ENCODE assay signal across 11 cellular contexts in the genomic region with DNA sequence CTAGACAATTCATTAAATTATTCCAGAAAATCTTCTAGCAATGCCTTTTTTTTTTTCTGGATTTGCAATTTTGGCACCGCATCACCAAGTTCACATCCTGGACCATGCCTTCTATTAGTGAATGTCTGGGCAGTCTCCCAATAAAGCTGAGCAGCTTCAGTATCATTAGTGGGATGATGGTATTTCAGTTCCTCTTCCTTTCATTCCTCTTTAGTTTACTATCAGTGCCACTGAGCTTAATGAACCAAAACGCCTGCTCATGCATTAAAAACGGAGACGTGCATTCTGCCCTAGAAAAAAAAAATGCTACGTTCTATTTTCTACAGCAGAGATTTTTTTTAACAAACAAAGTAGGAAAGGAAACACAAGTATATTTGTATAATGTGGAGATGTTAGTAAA.
DNase-seq lines count a peak whose midpoint lies in the region; ATAC-seq and TF ChIP-seq lines count a peak whose summit lies in the region.
"Had no signal": no experiment of that assay in that cellular context is flagged by ENCODE, and none has a peak within 500 bp of the region (broad histone marks: within the 10 kb centered on the region; RNA-seq: fewer than 3 reads in every experiment).

No MANE protein-coding gene starts in this region.

- no peaks in the 10 kb centered on the region for H3K9me3 Mint-ChIP-seq in progenitor cell of endocrine pancreas (ENCODE audit: low read depth)
- H3K9me3 Mint-ChIP-seq: CD4-positive, alpha-beta T cell had no signal

- H3K27me3 Mint-ChIP-seq in progenitor cell of endocrine pancreas, result no peaks in the 10 kb centered on the region
- H3K27me3 Mint-ChIP-seq: CD4-positive, alpha-beta T cell had no signal

- H3K9me1 ChIP-seq in IMR-90 (ENCODE audit: insufficient read depth, low read length), result no peaks in the 10 kb centered on the region

- no peak for TF ChIP-seq POLR2A in IMR-90 (IDR thresholded peaks at IDR 0.05; ENCODE audit: low read depth, low read length)

- no peak overlapping the region for H3K18ac ChIP-seq in IMR-90 (ENCODE audit: low read depth, low read length)

- no peak overlapping the region for H2AFZ ChIP-seq in IMR-90 (replicated peaks; ENCODE audit: low read length, poor library complexity)
- no peak overlapping the region for H2AFZ ChIP-seq in fibroblast of lung (ENCODE audit: low read length)

- no peak overlapping the region for H2BK20ac ChIP-seq in IMR-90 (ENCODE audit: low read depth, low read length)

- H3K4me2 ChIP-seq in IMR-90 (ENCODE audit: low read depth, low read length) (no peak overlapping the region), fibroblast of lung (ENCODE audit: extremely low read depth, insufficient read depth, low read length) (no peak overlapping the region)

- no peak overlapping the region for H2BK15ac ChIP-seq in IMR-90 (ENCODE audit: low read depth, low read length)

- CTCF ChIA-PET in IMR-90 (lab: Yijun Ruan, JAX), result interaction anchor here (1.8 kb wide), 1 partner anchor 12 kb away, joined by 5 read pairs; no protein-coding TSS in a partner anchor

- no peak overlapping the region for H3K23ac ChIP-seq in IMR-90 (ENCODE audit: low read depth, low read length)

- no peak overlapping the region for H4K91ac ChIP-seq in IMR-90 (ENCODE audit: insufficient read depth, low read depth, low read length)

- TF ChIP-seq CTCF in IMR-90 (conservative IDR thresholded peaks at IDR 0.05; ENCODE audit: low read depth, low read length), result no peak
- TF ChIP-seq CTCF in fibroblast of lung (conservative IDR thresholded peaks at IDR 0.05 in 1 of 2, IDR thresholded peaks at IDR 0.05 in 1 of 2; ENCODE audit: low read depth in 1 of 2, low read length in 2 of 2), result no peak
- no peak for TF ChIP-seq CTCF in progenitor cell of endocrine pancreas (IDR thresholded peaks at IDR 0.05; ENCODE audit: unreplicated experiment)

- H3K27ac ChIP-seq in IMR-90 (ENCODE audit: insufficient read depth, low read length) (no peak overlapping the region), fibroblast of lung (ENCODE audit: insufficient read depth, low read length) (no peak overlapping the region)
- H3K27ac ChIP-seq: ascending aorta, thoracic aorta had no signal

- dilution Hi-C loops in IMR-90 (cut with HindIII; ENCODE audit: low sequenced_read_pairs, unreplicated experiment), result no loop called here

- no peak overlapping the region for H3K4me3 Mint-ChIP-seq in progenitor cell of endocrine pancreas (ENCODE audit: low read depth)
- H3K4me3 Mint-ChIP-seq: CD4-positive, alpha-beta T cell had no signal

- no peak for TF ChIP-seq RAD21 in IMR-90 (IDR thresholded peaks at IDR 0.05; ENCODE audit: low read length)

- ATAC-seq in GM21367 (IDR thresholded peaks at IDR 0.05; ENCODE audit: unreplicated experiment), result peak; percentile 66
- ATAC-seq in IMR-90 (ENCODE audit: low read depth), result no peak

- in situ Hi-C loops in IMR-90 (cut with MboI; ENCODE audit: low sequenced_read_pairs), result no loop called here

- peak; percentile 77 for DNase-seq in Ammon's horn (ENCODE audit: low spot score)
- DNase-seq in IMR-90, result peak; percentile 57
- DNase-seq in fibroblast of lung (ENCODE audit: low read depth in 2 of 2), result peak; percentile 59 to 83
- DNase-seq in SIG-M5 (lab: John Stamatoyannopoulos, UW), result no peak
- DNase-seq in amniotic stem cell (lab: John Stamatoyannopoulos, UW), result no peak
- no peak for DNase-seq in progenitor cell of endocrine pancreas (ENCODE audit: low spot score, unreplicated experiment)
- no peak for DNase-seq in NCI-H82 treated with DMSO at 0.1 percent for 48 hours (lab: John Stamatoyannopoulos, UW; ENCODE audit: unreplicated experiment)
- DNase-seq: CD4-positive, alpha-beta T cell had no signal

- H3K56ac ChIP-seq in IMR-90 (ENCODE audit: extremely low read depth, insufficient read depth, low read length), result no peak overlapping the region; the same call in 1 of the 2 replicates

- H2AK9ac ChIP-seq in IMR-90 (replicated peaks; ENCODE audit: low read depth, low read length, poor library complexity), result no peak overlapping the region

- no peak overlapping the region for H2BK120ac ChIP-seq in IMR-90 (ENCODE audit: low read depth, low read length)

- no peaks in the 10 kb centered on the region for H3K36me3 ChIP-seq in IMR-90 (ENCODE audit: control insufficient read depth, insufficient read depth, low read length)
- H3K36me3 ChIP-seq in fibroblast of lung (ENCODE audit: control insufficient read depth, insufficient read depth, low read length), result no peaks in the 10 kb centered on the region
- H3K36me3 ChIP-seq: ascending aorta, thoracic aorta had no signal

- H4K5ac ChIP-seq in IMR-90 (ENCODE audit: low read depth, low read length), result no peak overlapping the region

- H4K20me1 ChIP-seq in IMR-90 (ENCODE audit: insufficient read depth, low read length) (no peaks in the 10 kb centered on the region), fibroblast of lung (ENCODE audit: control insufficient read depth, extremely low read depth, insufficient read depth, low read length) (no peaks in the 10 kb centered on the region)

- POLR2A ChIA-PET in IMR-90 (lab: Charles Lee; ENCODE audit: unreplicated experiment), result no interaction called here

- no peak overlapping the region for H3K4ac ChIP-seq in IMR-90 (ENCODE audit: low read depth, low read length)

- H3K36me3 Mint-ChIP-seq in progenitor cell of endocrine pancreas (ENCODE audit: insufficient read depth), result no peaks in the 10 kb centered on the region

- BruUV-seq in IMR-90 (replicated peaks; lab: Mats Ljungman, UMichigan), result no TSS peak

- intact Hi-C loops in IMR-90 (cut with micrococcal nuclease), result no loop called here

- H3K79me1 ChIP-seq in IMR-90 (ENCODE audit: low read depth in 1 of 2, low read length in 2 of 2), result no peaks in the 10 kb centered on the region

- no peak overlapping the region for H3K14ac ChIP-seq in IMR-90 (replicated peaks; ENCODE audit: low read depth, low read length)

- H3K9ac ChIP-seq in IMR-90 (ENCODE audit: low read depth, low read length) (no peak overlapping the region), fibroblast of lung (ENCODE audit: insufficient read depth, low read length) (no peak overlapping the region)

- H3K27ac Mint-ChIP-seq in progenitor cell of endocrine pancreas, result no peak overlapping the region
- H3K27ac Mint-ChIP-seq: CD4-positive, alpha-beta T cell had no signal

- H3K79me2 ChIP-seq in fibroblast of lung (ENCODE audit: control insufficient read depth, insufficient read depth, low read length), result no peaks in the 10 kb centered on the region

- no CpG with 5 or more reads among the region's 5 CpGs for WGBS in IMR-90 (ENCODE audit: extremely low coverage in 2 of 2, insufficient read length in 1 of 2), 2 experiments

- H3K4me1 Mint-ChIP-seq in progenitor cell of endocrine pancreas (ENCODE audit: low read depth), result no peaks in the 10 kb centered on the region

- H3K4me3 ChIP-seq in IMR-90 (ENCODE audit: insufficient read depth, low read depth, low read length) (no peak overlapping the region), fibroblast of lung (replicated peaks in 1 of 4; ENCODE audit: control extremely low read depth in 1 of 4, insufficient read depth in 1 of 4, low read depth in 3 of 4, low read length in 4 of 4) (no peak overlapping the region)
- H3K4me3 ChIP-seq: ascending aorta, thoracic aorta had no signal

- H4K8ac ChIP-seq in IMR-90 (ENCODE audit: low read depth in 2 of 2, low read length in 2 of 2), result no peak overlapping the region

- H3K27me3 ChIP-seq in IMR-90 (ENCODE audit: control insufficient read depth, insufficient read depth, low read length), result no peaks in the 10 kb centered on the region
- no peaks in the 10 kb centered on the region for H3K27me3 ChIP-seq in fibroblast of lung (ENCODE audit: control insufficient read depth, insufficient read depth, low read length)
- H3K27me3 ChIP-seq: ascending aorta had no signal

- H3K4me1 ChIP-seq in IMR-90 (ENCODE audit: control insufficient read depth, insufficient read depth, low read length) (no peaks in the 10 kb centered on the region; the same call in 1 of the 2 replicates), fibroblast of lung (ENCODE audit: control insufficient read depth, extremely low read depth, insufficient read depth, low read length) (no peaks in the 10 kb centered on the region)
- H3K4me1 ChIP-seq: ascending aorta had no signal

- no peak overlapping the region for H2AK5ac ChIP-seq in IMR-90 (ENCODE audit: low read depth, low read length)

- H3K9me3 ChIP-seq in IMR-90 (ENCODE audit: control insufficient read depth, insufficient read depth, low read length) (no peaks in the 10 kb centered on the region), fibroblast of lung (ENCODE audit: control insufficient read depth, insufficient read depth, low read depth, low read length) (no peaks in the 10 kb centered on the region)
- H3K9me3 ChIP-seq: ascending aorta, thoracic aorta had no signal

- no peak overlapping the region for H2BK5ac ChIP-seq in IMR-90 (ENCODE audit: low read depth, low read length, poor library complexity, severe bottlenecking)

TF ChIP-seq in IMR-90, 13 proteins besides CTCF, POLR2A, EP300 and RAD21 (continues in another document):
- TF ChIP-seq CEBPB (IDR thresholded peaks at IDR 0.05; ENCODE audit: low read depth, low read length) (no peak), BHLHE40 (IDR thresholded peaks at IDR 0.05; ENCODE audit: low read depth, low read length) (no peak), RFX5 (IDR thresholded peaks at IDR 0.05; ENCODE audit: low read depth, low read length) (no peak), CHD1 (IDR thresholded peaks at IDR 0.05; ENCODE audit: low read depth, low read length) (no peak), RCOR1 (IDR thresholded peaks at IDR 0.05; ENCODE audit: insufficient replicate concordance, low read length) (no peak), FOS (IDR thresholded peaks at IDR 0.05; ENCODE audit: low read depth, low read length) (no peak), MXI1 (IDR thresholded peaks at IDR 0.05; ENCODE audit: borderline replicate concordance, low read depth, low read length) (no peak), SMC3 (IDR thresholded peaks at IDR 0.05; ENCODE audit: low read depth, low read length) (no peak), MAFK (IDR thresholded peaks at IDR 0.05; ENCODE audit: low read depth, low read length) (no peak), MAZ (IDR thresholded peaks at IDR 0.05; ENCODE audit: borderline replicate concordance, low read depth, low read length) (no peak), NFE2L2 (IDR thresholded peaks at IDR 0.05; ENCODE audit: low read depth, low read length) (no peak)
- TF ChIP-seq, protein P1, sequence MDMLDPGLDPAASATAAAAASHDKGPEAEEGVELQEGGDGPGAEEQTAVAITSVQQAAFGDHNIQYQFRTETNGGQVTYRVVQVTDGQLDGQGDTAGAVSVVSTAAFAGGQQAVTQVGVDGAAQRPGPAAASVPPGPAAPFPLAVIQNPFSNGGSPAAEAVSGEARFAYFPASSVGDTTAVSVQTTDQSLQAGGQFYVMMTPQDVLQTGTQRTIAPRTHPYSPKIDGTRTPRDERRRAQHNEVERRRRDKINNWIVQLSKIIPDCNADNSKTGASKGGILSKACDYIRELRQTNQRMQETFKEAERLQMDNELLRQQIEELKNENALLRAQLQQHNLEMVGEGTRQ (IDR thresholded peaks at IDR 0.05; ENCODE audit: low read depth, low read length), result no peak

Comparison
In these comparisons a context has a peak if more than half of its experiments do, and no peak if none do; other contexts are left out.
1. DNase-seq: peak in Ammon's horn (single experiment), IMR-90 (single experiment) and fibroblast of lung (2 of 2); none in SIG-M5 (single experiment), amniotic stem cell (single experiment), progenitor cell of endocrine pancreas (single experiment) and NCI-H82 treated with DMSO at 0.1 percent for 48 hours (single experiment).